In genomic region chr1:7334475-7335035, GRCh38 we compare ENCODE assay signal across 10 cellular contexts.
DNase-seq lines count a peak whose midpoint lies in the region; ATAC-seq, FAIRE-seq and TF ChIP-seq lines count a peak whose summit lies in the region.
"Had no signal": no experiment of that assay in that cellular context is flagged by ENCODE, and none has a peak within 500 bp of the region (broad histone marks: within the 10 kb centered on the region; RNA-seq: fewer than 3 reads in every experiment).

No MANE protein-coding gene starts in this region.

- H4K8ac ChIP-seq in IMR-90 (ENCODE audit: low read depth in 2 of 2, low read length in 2 of 2), result peak overlapping the region; percentile 37 to 49; a peak in 2 of 4 replicates

- peak overlapping the region; percentile 25; the same call in 1 of the 2 replicates for H3K14ac ChIP-seq in IMR-90 (replicated peaks; ENCODE audit: low read depth, low read length)

- peak; percentile 13 for DNase-seq in AG09309 (ENCODE audit: low read depth)
- DNase-seq in IMR-90, result peak; percentile 67
- DNase-seq in SHP77 (lab: John Stamatoyannopoulos, UW), result peak; percentile 87 to 88
- peak; percentile 81 for DNase-seq in kidney epithelial cell (ENCODE audit: low read depth)
- no peak for DNase-seq in D721Med (ENCODE audit: insufficient read length, low spot score)
- no peak for DNase-seq in NCI-H774 (lab: John Stamatoyannopoulos, UW)
- DNase-seq in cortex of kidney (lab: John Stamatoyannopoulos, UW), result no peak
- DNase-seq in stomach, result no peak
- DNase-seq: Calu3, nucleus accumbens had no signal

- H3K79me1 ChIP-seq in IMR-90 (ENCODE audit: low read depth in 1 of 2, low read length in 2 of 2), result no peaks in the 10 kb centered on the region

- no peak overlapping the region for H2AK9ac ChIP-seq in IMR-90 (replicated peaks; ENCODE audit: low read depth, low read length, poor library complexity)

- FAIRE-seq in D721Med (lab: Jason Lieb, UNC), result no peak

- H3K23ac ChIP-seq in IMR-90 (ENCODE audit: low read depth, low read length), result no peak overlapping the region

- peak; percentile 19; the same call in 1 of the 2 replicates for ATAC-seq in IMR-90 (ENCODE audit: low read depth)

- H3K18ac ChIP-seq in IMR-90 (ENCODE audit: low read depth, low read length), result peak overlapping the region; percentile 58

- no peaks in the 10 kb centered on the region for H4K20me1 ChIP-seq in IMR-90 (ENCODE audit: insufficient read depth, low read length)

- intact Hi-C loops in IMR-90 (cut with micrococcal nuclease) (no loop called here), stomach (cut with DNase I; ENCODE audit: low total_unique reads) (no loop called here)

- H2AK5ac ChIP-seq in IMR-90 (ENCODE audit: low read depth, low read length), result peak overlapping the region; percentile 26; the same call in 1 of the 2 replicates

- H3K56ac ChIP-seq in IMR-90 (ENCODE audit: extremely low read depth, insufficient read depth, low read length), result no peak overlapping the region

- H3K4me3 ChIP-seq in AG09309 (ENCODE audit: control insufficient read depth, low read depth, low read length), result no peak overlapping the region
- no peak overlapping the region for H3K4me3 ChIP-seq in IMR-90 (ENCODE audit: insufficient read depth, low read depth, low read length)
- H3K4me3 ChIP-seq in kidney epithelial cell (ENCODE audit: low read depth, low read length), result no peak overlapping the region
- H3K4me3 ChIP-seq in stomach, result no peak overlapping the region

- H3K4me1 ChIP-seq in IMR-90 (ENCODE audit: control insufficient read depth, insufficient read depth, low read length), result peaks cover 19% of the 10 kb centered on the region
- H3K4me1 ChIP-seq in stomach, result peaks cover 0 to 9% (median 4%) of the 10 kb centered on the region in 4 donors

- no TSS peak for BruUV-seq in IMR-90 (replicated peaks; lab: Mats Ljungman, UMichigan)

- TF ChIP-seq CTCF in AG09309 (IDR thresholded peaks at IDR 0.05; ENCODE audit: control insufficient read depth, insufficient read depth, low read depth, low read length, missing control alignments), result no peak
- TF ChIP-seq CTCF in IMR-90 (conservative IDR thresholded peaks at IDR 0.05; ENCODE audit: low read depth, low read length), result no peak
- TF ChIP-seq CTCF in kidney epithelial cell (IDR thresholded peaks at IDR 0.05; ENCODE audit: insufficient read depth, low read length, poor library complexity, severe bottlenecking), result no peak
- TF ChIP-seq CTCF in D721Med (IDR thresholded peaks at IDR 0.05; ENCODE audit: insufficient read depth, missing control alignments), result no peak
- no peak for TF ChIP-seq CTCF in stomach (IDR thresholded peaks at IDR 0.05)

- H3K9me3 ChIP-seq in IMR-90 (ENCODE audit: control insufficient read depth, insufficient read depth, low read length) (no peaks in the 10 kb centered on the region), stomach (no peaks in the 10 kb centered on the region)

- in situ Hi-C loops in IMR-90 (cut with MboI; ENCODE audit: low sequenced_read_pairs), result no loop called here

- H2BK15ac ChIP-seq in IMR-90 (ENCODE audit: low read depth, low read length), result peak overlapping the region; percentile 36; the same call in 1 of the 3 replicates

- no peak for TF ChIP-seq EP300 in stomach (IDR thresholded peaks at IDR 0.05)

- peak overlapping the region; percentile 31; the same call in 1 of the 2 replicates for H2BK20ac ChIP-seq in IMR-90 (ENCODE audit: low read depth, low read length)

- H3K4ac ChIP-seq in IMR-90 (ENCODE audit: low read depth, low read length), result peak overlapping the region; percentile 60

- H2AFZ ChIP-seq in IMR-90 (replicated peaks; ENCODE audit: low read length, poor library complexity), result peak overlapping the region; percentile 17

- CTCF ChIA-PET in IMR-90 (lab: Yijun Ruan, JAX), result interaction anchor here (0.6 to 0.9 kb wide), 2 partner anchors 11 to 15 kb away, joined by 3 read pairs; no protein-coding TSS in a partner anchor

- no peak overlapping the region for H3K27ac ChIP-seq in IMR-90 (ENCODE audit: insufficient read depth, low read length)
- H3K27ac ChIP-seq in stomach, result no peak overlapping the region

- peak overlapping the region; percentile 56; the same call in 1 of the 2 replicates for H4K5ac ChIP-seq in IMR-90 (ENCODE audit: low read depth, low read length)

- H3K9ac ChIP-seq in IMR-90 (ENCODE audit: low read depth, low read length), result no peak overlapping the region

- POLR2A ChIA-PET in IMR-90 (lab: Charles Lee; ENCODE audit: unreplicated experiment), result no interaction called here

- TF ChIP-seq POLR2A in IMR-90 (IDR thresholded peaks at IDR 0.05; ENCODE audit: low read depth, low read length) (no peak), stomach (IDR thresholded peaks at IDR 0.05) (no peak)

- no peak overlapping the region for H3K4me2 ChIP-seq in IMR-90 (ENCODE audit: low read depth, low read length)

- peak overlapping the region; percentile 12 for H2BK5ac ChIP-seq in IMR-90 (ENCODE audit: low read depth, low read length, poor library complexity, severe bottlenecking)

- TF ChIP-seq RAD21 in IMR-90 (IDR thresholded peaks at IDR 0.05; ENCODE audit: low read length), result no peak

- H3K27me3 ChIP-seq in IMR-90 (ENCODE audit: control insufficient read depth, insufficient read depth, low read length) (no peaks in the 10 kb centered on the region), kidney epithelial cell (ENCODE audit: control insufficient read depth, insufficient read depth, low read length) (no peaks in the 10 kb centered on the region), stomach (peaks cover 0 to 22% (median 0%) of the 10 kb centered on the region in 3 donors)

- peak overlapping the region; percentile 30 for H4K91ac ChIP-seq in IMR-90 (ENCODE audit: insufficient read depth, low read depth, low read length)

- 100% methylated on average over 1 of the region's 10 CpGs; no CpG with 5 or more reads in 1 of the 2 experiments for WGBS in IMR-90 (ENCODE audit: extremely low coverage in 2 of 2, insufficient read length in 1 of 2), 2 experiments
- 42 to 61% (median 49%) methylated on average over 10 of the region's 10 CpGs for WGBS in stomach, 5 donors

- peaks cover 11% of the 10 kb centered on the region; the same call in 1 of the 2 replicates for H3K9me1 ChIP-seq in IMR-90 (ENCODE audit: insufficient read depth, low read length)

- no peaks in the 10 kb centered on the region for H3K36me3 ChIP-seq in IMR-90 (ENCODE audit: control insufficient read depth, insufficient read depth, low read length)
- no peaks in the 10 kb centered on the region for H3K36me3 ChIP-seq in kidney epithelial cell (ENCODE audit: control insufficient read depth, insufficient read depth, low read length)
- H3K36me3 ChIP-seq in stomach, result no peaks in the 10 kb centered on the region

- H2BK120ac ChIP-seq in IMR-90 (ENCODE audit: low read depth, low read length), result peak overlapping the region; percentile 32; the same call in 1 of the 2 replicates

- dilution Hi-C loops in IMR-90 (cut with HindIII; ENCODE audit: low sequenced_read_pairs, unreplicated experiment), result no loop called here

TF ChIP-seq in IMR-90, 13 proteins besides CTCF, POLR2A, EP300 and RAD21:
- TF ChIP-seq FOS (IDR thresholded peaks at IDR 0.05; ENCODE audit: low read depth, low read length), result no peak
- TF ChIP-seq NFE2L2 (IDR thresholded peaks at IDR 0.05; ENCODE audit: low read depth, low read length), result no peak
- TF ChIP-seq MXI1 (IDR thresholded peaks at IDR 0.05; ENCODE audit: borderline replicate concordance, low read depth, low read length), result no peak
- TF ChIP-seq SMC3 (IDR thresholded peaks at IDR 0.05; ENCODE audit: low read depth, low read length), result no peak
- TF ChIP-seq CEBPB (IDR thresholded peaks at IDR 0.05; ENCODE audit: low read depth, low read length), result no peak
- no peak for TF ChIP-seq BHLHE40 (IDR thresholded peaks at IDR 0.05; ENCODE audit: low read depth, low read length)
- TF ChIP-seq MAZ (IDR thresholded peaks at IDR 0.05; ENCODE audit: borderline replicate concordance, low read depth, low read length), result no peak
- no peak for TF ChIP-seq CHD1 (IDR thresholded peaks at IDR 0.05; ENCODE audit: low read depth, low read length)
- no peak for TF ChIP-seq ELK1 (IDR thresholded peaks at IDR 0.05; ENCODE audit: borderline replicate concordance, low read depth, low read length)
- no peak for TF ChIP-seq MAFK (IDR thresholded peaks at IDR 0.05; ENCODE audit: low read depth, low read length)
- TF ChIP-seq RCOR1 (IDR thresholded peaks at IDR 0.05; ENCODE audit: insufficient replicate concordance, low read length), result no peak
- TF ChIP-seq USF2 (IDR thresholded peaks at IDR 0.05; ENCODE audit: low read depth, low read length), result no peak
- no peak for TF ChIP-seq RFX5 (IDR thresholded peaks at IDR 0.05; ENCODE audit: low read depth, low read length)
TF ChIP-seq in IMR-90: peak in this region for 0.

Comparison
In these comparisons a context has a peak if more than half of its experiments do, and no peak if none do; other contexts are left out.
1. DNase-seq: peak in AG09309 (single experiment), IMR-90 (single experiment), SHP77 (2 of 2) and kidney epithelial cell (single experiment); none in D721Med (single experiment), NCI-H774 (single experiment), cortex of kidney (single experiment) and stomach (single experiment).